23 cellular contexts compared by ENCODE assay signal in genomic region chr1:43144228-43144627, GRCh38. TPM values are rescaled to one million over a fixed set of nuclear protein-coding genes. Genes with fewer than 3 reads are reported as not detected.
A peak's percentile ranks its signal among the peaks of the same experiment; 100 is the strongest.
DNase-seq lines count a peak whose midpoint lies in the region; ATAC-seq, FAIRE-seq and TF ChIP-seq lines count a peak whose summit lies in the region.
"Had no signal": no experiment of that assay in that cellular context is flagged by ENCODE, and none has a peak within 500 bp of the region (broad histone marks: within the 10 kb centered on the region; RNA-seq: fewer than 3 reads in every experiment).

No MANE protein-coding gene starts in this region.

- no peak for ATAC-seq in stimulated activated memory B cell treated with anti-CD40 and anti-IgM and Interleukin-4, amounts not matched to agents 10 μg/mL and 1 μg/mL and 100 μg/mL, for 72 hours

- no peak overlapping the region for H3K27ac Mint-ChIP-seq in stimulated activated memory B cell treated with anti-CD40 and anti-IgM and Interleukin-4, amounts not matched to agents 10 μg/mL and 1 μg/mL and 100 μg/mL, for 72 hours
- H3K27ac Mint-ChIP-seq: activated CD4-positive, alpha-beta memory T cell treated with anti-CD3 and anti-CD28 coated beads for 36 hours; activated naive CD4-positive, alpha-beta T cell treated with anti-CD3 and anti-CD28 coated beads, Interleukin-2, amount 50 U/mL, for 72 hours; progenitor cell of endocrine pancreas; T-helper 1 cell treated with Interleukin-12 subunit alpha and Interleukin-12 subunit beta and Interleukin-4 antibody, amounts not matched to agents 30 μg/mL and 1 μg/mL, for 36 hours had no signal

- H3K9me3 ChIP-seq in osteoblast (ENCODE audit: low read depth, low read length) (peaks cover 3% of the 10 kb centered on the region), hepatocyte (ENCODE audit: low read depth) (no peaks in the 10 kb centered on the region)
- H3K9me3 ChIP-seq: uterus had no signal

- H3K27me3 ChIP-seq in bronchial epithelial cell (ENCODE audit: control insufficient read depth, insufficient read depth, low read length) (no peaks in the 10 kb centered on the region), osteoblast (ENCODE audit: insufficient read depth, low read length) (peaks cover 48% of the 10 kb centered on the region), hepatocyte (no peaks in the 10 kb centered on the region)
- H3K27me3 ChIP-seq: uterus had no signal

- H3K4me2 ChIP-seq in osteoblast (ENCODE audit: insufficient read depth, low read length) (no peak overlapping the region), hepatocyte (no peak overlapping the region)

- H3K4me1 Mint-ChIP-seq in stimulated activated memory B cell treated with anti-CD40 and anti-IgM and Interleukin-4, amounts not matched to agents 10 μg/mL and 1 μg/mL and 100 μg/mL, for 72 hours, result no peaks in the 10 kb centered on the region

- H2AFZ ChIP-seq in osteoblast (ENCODE audit: low read length) (no peak overlapping the region), hepatocyte (no peak overlapping the region)

- FAIRE-seq in bronchial epithelial cell (lab: Jason Lieb, UNC), result peak; percentile 88
- FAIRE-seq: G401.6, GM12878 had no signal

- H3K4me3 ChIP-seq in bronchial epithelial cell (ENCODE audit: low read depth, low read length) (no peak overlapping the region), osteoblast (ENCODE audit: insufficient read depth, low read length) (no peak overlapping the region), hepatocyte (no peak overlapping the region)
- H3K4me3 ChIP-seq: esophagus muscularis mucosa, GM12878, skin epidermis, uterus had no signal

- H3K36me3 ChIP-seq in bronchial epithelial cell (ENCODE audit: control insufficient read depth, insufficient read depth, low read length) (peaks cover 2% of the 10 kb centered on the region), osteoblast (ENCODE audit: insufficient read depth, low read length) (no peaks in the 10 kb centered on the region), hepatocyte (replicated peaks; ENCODE audit: insufficient read depth, low read depth) (no peaks in the 10 kb centered on the region)
- H3K36me3 ChIP-seq: esophagus muscularis mucosa, uterus, WERI-Rb-1 had no signal

- peaks cover 8% of the 10 kb centered on the region for H3K9me3 Mint-ChIP-seq in stimulated activated memory B cell treated with anti-CD40 and anti-IgM and Interleukin-4, amounts not matched to agents 10 μg/mL and 1 μg/mL and 100 μg/mL, for 72 hours
- H3K9me3 Mint-ChIP-seq: activated CD4-positive, alpha-beta memory T cell treated with anti-CD3 and anti-CD28 coated beads for 36 hours; T-helper 1 cell treated with Interleukin-12 subunit alpha and Interleukin-12 subunit beta and Interleukin-4 antibody, amounts not matched to agents 30 μg/mL and 1 μg/mL, for 36 hours had no signal

- no peaks in the 10 kb centered on the region for H3K36me3 Mint-ChIP-seq in stimulated activated memory B cell treated with anti-CD40 and anti-IgM and Interleukin-4, amounts not matched to agents 10 μg/mL and 1 μg/mL and 100 μg/mL, for 72 hours
- H3K36me3 Mint-ChIP-seq: activated CD4-positive, alpha-beta memory T cell treated with anti-CD3 and anti-CD28 coated beads for 36 hours had no signal

- peaks cover 67% of the 10 kb centered on the region for H3K27me3 Mint-ChIP-seq in stimulated activated memory B cell treated with anti-CD40 and anti-IgM and Interleukin-4, amounts not matched to agents 10 μg/mL and 1 μg/mL and 100 μg/mL, for 72 hours

- no peaks in the 10 kb centered on the region for H4K20me1 ChIP-seq in osteoblast (ENCODE audit: insufficient read depth, low read length)
- no peaks in the 10 kb centered on the region for H4K20me1 ChIP-seq in hepatocyte (ENCODE audit: insufficient read depth, poor library complexity, severe bottlenecking)

- H3K27ac ChIP-seq in osteoblast (ENCODE audit: low read depth, low read length) (no peak overlapping the region), hepatocyte (no peak overlapping the region)
- H3K27ac ChIP-seq: esophagus muscularis mucosa, skin epidermis, uterus, WERI-Rb-1 had no signal

- peaks cover 4% of the 10 kb centered on the region for H3K4me1 ChIP-seq in osteoblast (ENCODE audit: insufficient read depth, low read length)
- H3K4me1 ChIP-seq in hepatocyte (ENCODE audit: insufficient read depth), result no peaks in the 10 kb centered on the region
- H3K4me1 ChIP-seq: uterus had no signal

- H3K4me3 Mint-ChIP-seq in stimulated activated memory B cell treated with anti-CD40 and anti-IgM and Interleukin-4, amounts not matched to agents 10 μg/mL and 1 μg/mL and 100 μg/mL, for 72 hours, result no peak overlapping the region
- H3K4me3 Mint-ChIP-seq: activated CD4-positive, alpha-beta memory T cell treated with anti-CD3 and anti-CD28 coated beads for 36 hours; T-helper 1 cell treated with Interleukin-12 subunit alpha and Interleukin-12 subunit beta and Interleukin-4 antibody, amounts not matched to agents 30 μg/mL and 1 μg/mL, for 36 hours had no signal

- H3K9me2 ChIP-seq in hepatocyte (replicated peaks; ENCODE audit: insufficient read depth), result no peaks in the 10 kb centered on the region

- no peaks in the 10 kb centered on the region for H3K79me2 ChIP-seq in osteoblast (ENCODE audit: insufficient read depth, low read length)
- H3K79me2 ChIP-seq in hepatocyte, result no peaks in the 10 kb centered on the region

- DNase-seq in EL (peak; percentile 56), M059J (ENCODE audit: low read depth) (peak; percentile 78), bronchial epithelial cell (ENCODE audit: low read depth) (peak; percentile 72), iris pigment epithelial cell (ENCODE audit: low read depth) (peak; percentile 59), osteoblast (ENCODE audit: insufficient read length, low spot score, missing footprints) (no peak), hepatocyte (ENCODE audit: low spot score) (no peak)
- DNase-seq in stimulated activated CD4-positive, alpha-beta T cell treated with anti-CD3 and anti-CD28 coated beads, Interleukin-12 subunit alpha, Interleukin-12 subunit beta, amount 100 ng/mL, for 4 hours, result no peak
- DNase-seq: AML-193; hypothalamus; midbrain; NCI-H1694; NK-92 treated with Interleukin-12 subunit alpha and Interleukin-12 subunit beta, amount 100 ng/mL, for 24 hours; uterus had no signal

- TF ChIP-seq CTCF in bronchial epithelial cell (IDR thresholded peaks at IDR 0.05; ENCODE audit: insufficient read depth, low read length, severe bottlenecking), result no peak
- TF ChIP-seq CTCF in osteoblast (IDR thresholded peaks at IDR 0.05; ENCODE audit: extremely low read depth, low read depth, low read length), result no peak
- no peak for TF ChIP-seq CTCF in hepatocyte (IDR thresholded peaks at IDR 0.05; ENCODE audit: poor library complexity)

RNA-seq across cellular contexts. Expression of gene EBNA1BP2, which starts 27.9 kb away (rescaled TPM):
- total RNA-seq in M059J (2014; rRNA removed; shearing (Covaris generic)), result 150 and 165 TPM in 2 replicates
- total RNA-seq in bronchial epithelial cell (161 and 186 TPM in 2 replicates), osteoblast (46.3 and 50.7 TPM in 2 replicates), hepatocyte (49.4 and 65.1 TPM in 2 replicates)
- 73.7 and 92.1 TPM in 2 replicates for polyA plus RNA-seq in hepatocyte

RNA-seq across cellular contexts. Expression of gene CFAP57, which starts 27.9 kb away (rescaled TPM):
- 0.67 TPM in 1 of 2 replicates, not detected in the other for total RNA-seq in M059J (2014; rRNA removed; shearing (Covaris generic))
- total RNA-seq in bronchial epithelial cell, result under 0.01 TPM in 1 of 2 replicates, not detected in the other
- total RNA-seq in osteoblast, result under 0.01 TPM in 1 of 2 replicates, not detected in the other
- 0.10 and 2.2 TPM in 2 replicates for total RNA-seq in hepatocyte
- polyA plus RNA-seq in hepatocyte, result 0.46 and 0.75 TPM in 2 replicates
- total RNA-seq: esophagus muscularis mucosa had no signal

Comparison
In these comparisons a context has a peak if more than half of its experiments do, and no peak if none do; other contexts are left out.
1. DNase-seq: peak in EL (single experiment), M059J (single experiment), bronchial epithelial cell (single experiment) and iris pigment epithelial cell (single experiment); none in stimulated activated CD4-positive, alpha-beta T cell treated with anti-CD3 and anti-CD28 coated beads, Interleukin-12 subunit alpha, Interleukin-12 subunit beta, amount 100 ng/mL, for 4 hours (single experiment), osteoblast (single experiment) and hepatocyte (single experiment).